In the genomic region with DNA sequence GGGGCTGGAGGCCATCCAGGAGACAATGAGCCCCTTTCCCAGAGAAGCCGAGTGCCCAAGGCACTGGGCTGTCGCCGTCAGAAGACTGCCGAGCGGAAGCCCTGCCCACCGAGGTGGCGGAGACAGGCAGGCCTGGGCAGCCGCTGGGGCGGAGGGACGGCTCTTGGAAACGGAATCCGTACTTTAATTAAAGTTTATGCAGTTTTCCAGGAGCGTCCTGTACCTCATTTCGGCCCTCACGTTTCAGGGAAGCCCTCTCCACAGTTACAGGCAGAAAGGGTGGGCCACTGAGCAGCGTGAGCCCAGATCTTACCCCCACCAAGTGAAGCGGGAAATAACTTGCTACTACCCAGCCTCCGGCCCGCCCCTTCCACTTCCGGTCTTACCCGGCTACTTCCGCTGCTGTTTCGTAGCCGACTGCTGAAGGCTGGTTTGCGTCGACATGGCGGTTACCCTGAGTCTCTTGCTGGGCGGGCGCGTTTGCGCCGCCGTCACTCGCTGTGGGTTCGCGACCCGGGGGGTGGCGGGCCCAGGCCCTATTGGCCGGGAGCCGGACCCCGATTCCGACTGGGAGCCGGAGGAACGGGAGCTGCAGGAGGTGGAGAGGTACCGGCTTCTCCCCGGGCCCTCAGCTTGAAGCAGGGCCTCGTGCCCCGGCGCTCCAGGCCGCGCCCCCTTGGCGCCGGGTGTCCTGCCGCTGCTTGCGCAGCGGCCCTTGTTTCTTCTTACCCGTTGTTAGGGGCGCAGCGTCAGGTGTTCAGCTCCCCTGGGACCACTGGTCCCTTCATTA, we compare ENCODE assay signal across 8 cellular contexts.
DNase-seq lines count a peak whose midpoint lies in the region; ATAC-seq lines count a peak whose summit lies in the region.

Gene NGRN, plus strand, starts transcription at position 402 of the 790 bp plus-strand sequence. Its CDS starts 41 bp downstream, at position 443.

- peak; percentile 86 for ATAC-seq in GM18519 (IDR thresholded peaks at IDR 0.05; ENCODE audit: low FRiP score, unreplicated experiment)
- peak; percentile 90 for ATAC-seq in HG03045 (IDR thresholded peaks at IDR 0.05; ENCODE audit: unreplicated experiment)

- DNase-seq in NCI-H2081 treated with DMSO at 0.1 percent for 48 hours (lab: John Stamatoyannopoulos, UW) = peak; percentile 31
- peak; percentile 66 for DNase-seq in T1000 (lab: John Stamatoyannopoulos, UW)
- peak; percentile 95 for DNase-seq in astrocyte of the hippocampus (ENCODE audit: low read depth, low spot score)
- DNase-seq in hippocampal formation (lab: John Stamatoyannopoulos, UW) = peak; percentile 89 to 93
- DNase-seq in retina = peak; percentile 99
- no peak for DNase-seq in cortex of kidney (lab: John Stamatoyannopoulos, UW)
